ENCODE assay signal across 1 cellular context in the genomic region with DNA sequence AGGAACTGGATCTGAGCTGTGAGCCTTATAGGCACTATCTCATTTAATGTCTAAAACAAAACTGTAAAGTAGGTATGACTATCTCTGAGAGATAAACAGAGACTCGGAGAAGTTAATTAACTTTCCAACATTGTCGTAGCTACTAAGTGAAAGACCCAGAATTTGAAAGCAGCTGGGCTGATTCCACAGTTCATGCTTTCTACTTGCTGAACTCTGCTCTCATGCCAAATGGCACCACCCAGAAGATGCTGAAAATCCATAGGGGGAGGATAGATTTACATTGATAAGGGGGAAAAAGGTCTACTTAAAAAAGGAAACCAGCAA.
TF ChIP-seq lines count a peak whose summit lies in the region.

No MANE protein-coding gene starts in this region.

TF ChIP-seq in HepG2, 621 proteins besides CTCF, POLR2A, EP300 and RAD21 (continues in another document):
- TF ChIP-seq ELF1 (CRISPR knock-in tag; IDR thresholded peaks at IDR 0.05) (no peak), ATF7 (IDR thresholded peaks at IDR 0.05) (no peak), ATF7 (CRISPR knock-in tag; IDR thresholded peaks at IDR 0.05) (no peak), REXO4 (CRISPR knock-in tag; IDR thresholded peaks at IDR 0.05; ENCODE audit: borderline replicate concordance) (no peak), JDP2 (CRISPR knock-in tag; IDR thresholded peaks at IDR 0.05; ENCODE audit: borderline replicate concordance) (no peak), GLI4 (CRISPR knock-in tag; IDR thresholded peaks at IDR 0.05; ENCODE audit: borderline replicate concordance) (no peak), SIN3A (IDR thresholded peaks at IDR 0.05; ENCODE audit: borderline replicate concordance, low read depth, low read length) (no peak), ZNF264 (CRISPR knock-in tag; IDR thresholded peaks at IDR 0.05) (0 out of 2 replicates have a peak, but pooled peaks have one; percentile 24), KLF12 (CRISPR knock-in tag; IDR thresholded peaks at IDR 0.05; ENCODE audit: borderline replicate concordance) (no peak), ZNF563 (CRISPR knock-in tag; IDR thresholded peaks at IDR 0.05) (no peak), NFKBIZ (CRISPR knock-in tag; IDR thresholded peaks at IDR 0.05) (no peak), TARDBP (CRISPR knock-in tag; IDR thresholded peaks at IDR 0.05) (peak; percentile 6; the same call in 1 of the 2 replicates), ARHGAP35 (CRISPR knock-in tag; IDR thresholded peaks at IDR 0.05; ENCODE audit: borderline replicate concordance) (no peak), CAMTA2 (CRISPR knock-in tag; IDR thresholded peaks at IDR 0.05; ENCODE audit: borderline replicate concordance) (no peak), ZNF547 (CRISPR knock-in tag; IDR thresholded peaks at IDR 0.05) (no peak), EHMT2 (IDR thresholded peaks at IDR 0.05; ENCODE audit: borderline replicate concordance, low read depth, low read length) (peak; percentile 83; the same call in 1 of the 2 replicates), RARG (CRISPR knock-in tag; IDR thresholded peaks at IDR 0.05; ENCODE audit: low read depth) (no peak), ZNF883 (CRISPR knock-in tag; IDR thresholded peaks at IDR 0.05; ENCODE audit: not compliant biosample characterization) (no peak), BORCS8-MEF2B (CRISPR knock-in tag; IDR thresholded peaks at IDR 0.05) (no peak), CHD4 (IDR thresholded peaks at IDR 0.05; ENCODE audit: borderline replicate concordance, low read length) (0 out of 2 replicates have a peak, but pooled peaks have one; percentile 1), ZNF329 (CRISPR knock-in tag; IDR thresholded peaks at IDR 0.05; ENCODE audit: low read depth) (no peak), SRF (IDR thresholded peaks at IDR 0.05; ENCODE audit: low read depth, low read length) (0 out of 2 replicates have a peak, but pooled peaks have one; percentile 8), ELF3 (CRISPR knock-in tag; IDR thresholded peaks at IDR 0.05) (no peak), ZNF550 (CRISPR knock-in tag; IDR thresholded peaks at IDR 0.05; ENCODE audit: borderline replicate concordance) (no peak), ZNF670 (CRISPR knock-in tag; IDR thresholded peaks at IDR 0.05; ENCODE audit: borderline replicate concordance) (no peak), ZNF709 (CRISPR knock-in tag; IDR thresholded peaks at IDR 0.05) (no peak), ZBTB20 (CRISPR knock-in tag; IDR thresholded peaks at IDR 0.05; ENCODE audit: borderline replicate concordance, low read depth) (no peak)
- TF ChIP-seq, protein P1, sequence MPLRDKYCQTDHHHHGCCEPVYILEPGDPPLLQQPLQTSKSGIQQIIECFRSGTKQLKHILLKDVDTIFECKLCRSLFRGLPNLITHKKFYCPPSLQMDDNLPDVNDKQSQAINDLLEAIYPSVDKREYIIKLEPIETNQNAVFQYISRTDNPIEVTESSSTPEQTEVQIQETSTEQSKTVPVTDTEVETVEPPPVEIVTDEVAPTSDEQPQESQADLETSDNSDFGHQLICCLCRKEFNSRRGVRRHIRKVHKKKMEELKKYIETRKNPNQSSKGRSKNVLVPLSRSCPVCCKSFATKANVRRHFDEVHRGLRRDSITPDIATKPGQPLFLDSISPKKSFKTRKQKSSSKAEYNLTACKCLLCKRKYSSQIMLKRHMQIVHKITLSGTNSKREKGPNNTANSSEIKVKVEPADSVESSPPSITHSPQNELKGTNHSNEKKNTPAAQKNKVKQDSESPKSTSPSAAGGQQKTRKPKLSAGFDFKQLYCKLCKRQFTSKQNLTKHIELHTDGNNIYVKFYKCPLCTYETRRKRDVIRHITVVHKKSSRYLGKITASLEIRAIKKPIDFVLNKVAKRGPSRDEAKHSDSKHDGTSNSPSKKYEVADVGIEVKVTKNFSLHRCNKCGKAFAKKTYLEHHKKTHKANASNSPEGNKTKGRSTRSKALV (CRISPR knock-in tag; IDR thresholded peaks at IDR 0.05) = 0 out of 2 replicates have a peak, but pooled peaks have one; percentile 35
- TF ChIP-seq, protein P2, sequence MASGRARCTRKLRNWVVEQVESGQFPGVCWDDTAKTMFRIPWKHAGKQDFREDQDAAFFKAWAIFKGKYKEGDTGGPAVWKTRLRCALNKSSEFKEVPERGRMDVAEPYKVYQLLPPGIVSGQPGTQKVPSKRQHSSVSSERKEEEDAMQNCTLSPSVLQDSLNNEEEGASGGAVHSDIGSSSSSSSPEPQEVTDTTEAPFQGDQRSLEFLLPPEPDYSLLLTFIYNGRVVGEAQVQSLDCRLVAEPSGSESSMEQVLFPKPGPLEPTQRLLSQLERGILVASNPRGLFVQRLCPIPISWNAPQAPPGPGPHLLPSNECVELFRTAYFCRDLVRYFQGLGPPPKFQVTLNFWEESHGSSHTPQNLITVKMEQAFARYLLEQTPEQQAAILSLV (CRISPR knock-in tag; IDR thresholded peaks at IDR 0.05; ENCODE audit: borderline replicate concordance) = no peak
- TF ChIP-seq, protein P3, sequence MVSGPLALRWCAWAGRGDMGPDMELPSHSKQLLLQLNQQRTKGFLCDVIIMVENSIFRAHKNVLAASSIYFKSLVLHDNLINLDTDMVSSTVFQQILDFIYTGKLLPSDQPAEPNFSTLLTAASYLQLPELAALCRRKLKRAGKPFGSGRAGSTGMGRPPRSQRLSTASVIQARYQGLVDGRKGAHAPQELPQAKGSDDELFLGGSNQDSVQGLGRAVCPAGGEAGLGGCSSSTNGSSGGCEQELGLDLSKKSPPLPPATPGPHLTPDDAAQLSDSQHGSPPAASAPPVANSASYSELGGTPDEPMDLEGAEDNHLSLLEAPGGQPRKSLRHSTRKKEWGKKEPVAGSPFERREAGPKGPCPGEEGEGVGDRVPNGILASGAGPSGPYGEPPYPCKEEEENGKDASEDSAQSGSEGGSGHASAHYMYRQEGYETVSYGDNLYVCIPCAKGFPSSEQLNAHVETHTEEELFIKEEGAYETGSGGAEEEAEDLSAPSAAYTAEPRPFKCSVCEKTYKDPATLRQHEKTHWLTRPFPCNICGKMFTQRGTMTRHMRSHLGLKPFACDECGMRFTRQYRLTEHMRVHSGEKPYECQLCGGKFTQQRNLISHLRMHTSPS (CRISPR knock-in tag; IDR thresholded peaks at IDR 0.05; ENCODE audit: low read depth) = no peak
- TF ChIP-seq, protein P4, sequence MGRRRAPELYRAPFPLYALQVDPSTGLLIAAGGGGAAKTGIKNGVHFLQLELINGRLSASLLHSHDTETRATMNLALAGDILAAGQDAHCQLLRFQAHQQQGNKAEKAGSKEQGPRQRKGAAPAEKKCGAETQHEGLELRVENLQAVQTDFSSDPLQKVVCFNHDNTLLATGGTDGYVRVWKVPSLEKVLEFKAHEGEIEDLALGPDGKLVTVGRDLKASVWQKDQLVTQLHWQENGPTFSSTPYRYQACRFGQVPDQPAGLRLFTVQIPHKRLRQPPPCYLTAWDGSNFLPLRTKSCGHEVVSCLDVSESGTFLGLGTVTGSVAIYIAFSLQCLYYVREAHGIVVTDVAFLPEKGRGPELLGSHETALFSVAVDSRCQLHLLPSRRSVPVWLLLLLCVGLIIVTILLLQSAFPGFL (CRISPR knock-in tag; IDR thresholded peaks at IDR 0.05) = no peak
- TF ChIP-seq, protein P5, sequence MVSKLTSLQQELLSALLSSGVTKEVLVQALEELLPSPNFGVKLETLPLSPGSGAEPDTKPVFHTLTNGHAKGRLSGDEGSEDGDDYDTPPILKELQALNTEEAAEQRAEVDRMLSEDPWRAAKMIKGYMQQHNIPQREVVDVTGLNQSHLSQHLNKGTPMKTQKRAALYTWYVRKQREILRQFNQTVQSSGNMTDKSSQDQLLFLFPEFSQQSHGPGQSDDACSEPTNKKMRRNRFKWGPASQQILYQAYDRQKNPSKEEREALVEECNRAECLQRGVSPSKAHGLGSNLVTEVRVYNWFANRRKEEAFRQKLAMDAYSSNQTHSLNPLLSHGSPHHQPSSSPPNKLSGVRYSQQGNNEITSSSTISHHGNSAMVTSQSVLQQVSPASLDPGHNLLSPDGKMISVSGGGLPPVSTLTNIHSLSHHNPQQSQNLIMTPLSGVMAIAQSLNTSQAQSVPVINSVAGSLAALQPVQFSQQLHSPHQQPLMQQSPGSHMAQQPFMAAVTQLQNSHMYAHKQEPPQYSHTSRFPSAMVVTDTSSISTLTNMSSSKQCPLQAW (CRISPR knock-in tag; IDR thresholded peaks at IDR 0.05) = no peak
- TF ChIP-seq, protein P6, sequence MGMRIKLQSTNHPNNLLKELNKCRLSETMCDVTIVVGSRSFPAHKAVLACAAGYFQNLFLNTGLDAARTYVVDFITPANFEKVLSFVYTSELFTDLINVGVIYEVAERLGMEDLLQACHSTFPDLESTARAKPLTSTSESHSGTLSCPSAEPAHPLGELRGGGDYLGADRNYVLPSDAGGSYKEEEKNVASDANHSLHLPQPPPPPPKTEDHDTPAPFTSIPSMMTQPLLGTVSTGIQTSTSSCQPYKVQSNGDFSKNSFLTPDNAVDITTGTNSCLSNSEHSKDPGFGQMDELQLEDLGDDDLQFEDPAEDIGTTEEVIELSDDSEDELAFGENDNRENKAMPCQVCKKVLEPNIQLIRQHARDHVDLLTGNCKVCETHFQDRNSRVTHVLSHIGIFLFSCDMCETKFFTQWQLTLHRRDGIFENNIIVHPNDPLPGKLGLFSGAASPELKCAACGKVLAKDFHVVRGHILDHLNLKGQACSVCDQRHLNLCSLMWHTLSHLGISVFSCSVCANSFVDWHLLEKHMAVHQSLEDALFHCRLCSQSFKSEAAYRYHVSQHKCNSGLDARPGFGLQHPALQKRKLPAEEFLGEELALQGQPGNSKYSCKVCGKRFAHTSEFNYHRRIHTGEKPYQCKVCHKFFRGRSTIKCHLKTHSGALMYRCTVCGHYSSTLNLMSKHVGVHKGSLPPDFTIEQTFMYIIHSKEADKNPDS (CRISPR knock-in tag; IDR thresholded peaks at IDR 0.05) = no peak
- TF ChIP-seq, protein P7, sequence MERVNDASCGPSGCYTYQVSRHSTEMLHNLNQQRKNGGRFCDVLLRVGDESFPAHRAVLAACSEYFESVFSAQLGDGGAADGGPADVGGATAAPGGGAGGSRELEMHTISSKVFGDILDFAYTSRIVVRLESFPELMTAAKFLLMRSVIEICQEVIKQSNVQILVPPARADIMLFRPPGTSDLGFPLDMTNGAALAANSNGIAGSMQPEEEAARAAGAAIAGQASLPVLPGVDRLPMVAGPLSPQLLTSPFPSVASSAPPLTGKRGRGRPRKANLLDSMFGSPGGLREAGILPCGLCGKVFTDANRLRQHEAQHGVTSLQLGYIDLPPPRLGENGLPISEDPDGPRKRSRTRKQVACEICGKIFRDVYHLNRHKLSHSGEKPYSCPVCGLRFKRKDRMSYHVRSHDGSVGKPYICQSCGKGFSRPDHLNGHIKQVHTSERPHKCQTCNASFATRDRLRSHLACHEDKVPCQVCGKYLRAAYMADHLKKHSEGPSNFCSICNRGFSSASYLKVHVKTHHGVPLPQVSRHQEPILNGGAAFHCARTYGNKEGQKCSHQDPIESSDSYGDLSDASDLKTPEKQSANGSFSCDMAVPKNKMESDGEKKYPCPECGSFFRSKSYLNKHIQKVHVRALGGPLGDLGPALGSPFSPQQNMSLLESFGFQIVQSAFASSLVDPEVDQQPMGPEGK (CRISPR knock-in tag; IDR thresholded peaks at IDR 0.05) = no peak
- TF ChIP-seq, protein P8, sequence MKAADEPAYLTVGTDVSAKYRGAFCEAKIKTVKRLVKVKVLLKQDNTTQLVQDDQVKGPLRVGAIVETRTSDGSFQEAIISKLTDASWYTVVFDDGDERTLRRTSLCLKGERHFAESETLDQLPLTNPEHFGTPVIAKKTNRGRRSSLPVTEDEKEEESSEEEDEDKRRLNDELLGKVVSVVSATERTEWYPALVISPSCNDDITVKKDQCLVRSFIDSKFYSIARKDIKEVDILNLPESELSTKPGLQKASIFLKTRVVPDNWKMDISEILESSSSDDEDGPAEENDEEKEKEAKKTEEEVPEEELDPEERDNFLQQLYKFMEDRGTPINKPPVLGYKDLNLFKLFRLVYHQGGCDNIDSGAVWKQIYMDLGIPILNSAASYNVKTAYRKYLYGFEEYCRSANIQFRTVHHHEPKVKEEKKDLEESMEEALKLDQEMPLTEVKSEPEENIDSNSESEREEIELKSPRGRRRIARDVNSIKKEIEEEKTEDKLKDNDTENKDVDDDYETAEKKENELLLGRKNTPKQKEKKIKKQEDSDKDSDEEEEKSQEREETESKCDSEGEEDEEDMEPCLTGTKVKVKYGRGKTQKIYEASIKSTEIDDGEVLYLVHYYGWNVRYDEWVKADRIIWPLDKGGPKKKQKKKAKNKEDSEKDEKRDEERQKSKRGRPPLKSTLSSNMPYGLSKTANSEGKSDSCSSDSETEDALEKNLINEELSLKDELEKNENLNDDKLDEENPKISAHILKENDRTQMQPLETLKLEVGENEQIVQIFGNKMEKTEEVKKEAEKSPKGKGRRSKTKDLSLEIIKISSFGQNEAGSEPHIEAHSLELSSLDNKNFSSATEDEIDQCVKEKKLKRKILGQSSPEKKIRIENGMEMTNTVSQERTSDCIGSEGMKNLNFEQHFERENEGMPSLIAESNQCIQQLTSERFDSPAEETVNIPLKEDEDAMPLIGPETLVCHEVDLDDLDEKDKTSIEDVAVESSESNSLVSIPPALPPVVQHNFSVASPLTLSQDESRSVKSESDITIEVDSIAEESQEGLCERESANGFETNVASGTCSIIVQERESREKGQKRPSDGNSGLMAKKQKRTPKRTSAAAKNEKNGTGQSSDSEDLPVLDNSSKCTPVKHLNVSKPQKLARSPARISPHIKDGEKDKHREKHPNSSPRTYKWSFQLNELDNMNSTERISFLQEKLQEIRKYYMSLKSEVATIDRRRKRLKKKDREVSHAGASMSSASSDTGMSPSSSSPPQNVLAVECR (CRISPR knock-in tag; IDR thresholded peaks at IDR 0.05; ENCODE audit: borderline replicate concordance) = no peak
- TF ChIP-seq, protein P9, sequence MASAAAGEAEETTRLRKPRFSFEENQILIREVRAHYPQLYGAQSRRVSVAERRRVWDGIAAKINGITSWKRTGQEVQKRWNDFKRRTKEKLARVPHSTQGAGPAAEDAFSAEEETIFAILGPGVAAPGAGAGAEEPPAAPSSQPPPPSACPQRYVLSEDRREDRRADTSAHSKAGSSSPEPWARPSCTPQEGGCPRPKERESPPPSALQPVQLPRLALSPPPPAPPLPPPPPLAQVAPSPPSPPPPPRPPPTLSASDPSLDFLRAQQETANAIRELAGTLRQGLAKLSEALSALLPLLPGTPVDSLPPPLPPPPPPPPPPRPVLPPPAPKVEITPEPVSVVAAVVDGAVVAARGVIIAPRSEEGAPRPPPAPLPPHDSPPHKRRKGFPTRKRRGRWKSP (CRISPR knock-in tag; IDR thresholded peaks at IDR 0.05) = no peak
- TF ChIP-seq, protein P10, sequence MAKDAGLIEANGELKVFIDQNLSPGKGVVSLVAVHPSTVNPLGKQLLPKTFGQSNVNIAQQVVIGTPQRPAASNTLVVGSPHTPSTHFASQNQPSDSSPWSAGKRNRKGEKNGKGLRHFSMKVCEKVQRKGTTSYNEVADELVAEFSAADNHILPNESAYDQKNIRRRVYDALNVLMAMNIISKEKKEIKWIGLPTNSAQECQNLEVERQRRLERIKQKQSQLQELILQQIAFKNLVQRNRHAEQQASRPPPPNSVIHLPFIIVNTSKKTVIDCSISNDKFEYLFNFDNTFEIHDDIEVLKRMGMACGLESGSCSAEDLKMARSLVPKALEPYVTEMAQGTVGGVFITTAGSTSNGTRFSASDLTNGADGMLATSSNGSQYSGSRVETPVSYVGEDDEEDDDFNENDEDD (CRISPR knock-in tag; IDR thresholded peaks at IDR 0.05; ENCODE audit: borderline replicate concordance) = no peak
